Comparison of ENCODE assay signal across 8 cellular contexts in the genomic region with DNA sequence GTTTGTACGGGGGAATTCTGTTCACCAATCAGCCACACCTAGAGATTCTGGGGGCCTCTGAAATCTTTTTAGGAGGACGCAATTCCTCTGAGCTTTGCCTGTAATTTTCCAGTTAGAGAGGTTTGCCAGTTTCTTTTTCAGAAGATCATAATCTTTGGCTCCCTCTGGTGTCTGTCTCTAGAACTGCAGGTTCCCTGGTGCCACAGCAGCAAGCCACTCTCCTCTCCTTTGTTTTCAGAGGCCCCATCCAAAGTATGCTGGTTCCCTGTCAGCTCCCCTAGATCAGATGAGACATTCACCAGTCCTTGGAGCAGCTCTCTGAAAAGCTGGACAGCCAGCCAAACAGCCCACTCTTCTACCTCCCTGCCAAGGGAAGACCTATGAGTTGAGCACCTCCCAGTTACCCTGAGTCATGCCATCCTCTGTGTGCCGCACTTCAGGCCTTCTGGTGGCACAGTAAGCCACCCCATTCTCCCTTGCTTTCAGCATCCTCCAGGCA. TPM values are rescaled to one million over a fixed set of nuclear protein-coding genes. Genes with fewer than 3 reads are reported as not detected.
DNase-seq lines count a peak whose midpoint lies in the region; ATAC-seq and TF ChIP-seq lines count a peak whose summit lies in the region.

No MANE protein-coding gene starts in this region.

- 31 to 39% methylated on average over 3 of the region's 3 CpGs for WGBS in lung, 2 donors

- POLR2A ChIA-PET in HEK293T (lab: Yijun Ruan, JAX) = interaction anchor here (1.0 to 2.6 kb wide), 3 partner anchors 69 to 202 kb away, joined by 3 to 16 read pairs (median 9); a partner anchor contains a TSS

- peaks cover 0 to 3% of the 10 kb centered on the region in 2 donors for H3K4me1 ChIP-seq in lung (ENCODE audit: control insufficient read depth in 2 of 2, insufficient read depth in 2 of 2, low read length in 2 of 2)

- peak; percentile 56 for ATAC-seq in lung (ENCODE audit: insufficient read depth, low FRiP score)
- no peak for ATAC-seq in GM18909 (IDR thresholded peaks at IDR 0.05; ENCODE audit: poor library complexity, unreplicated experiment)

- H3K36me3 ChIP-seq in lung (ENCODE audit: control insufficient read depth in 2 of 2, insufficient read depth in 2 of 2, low read length in 2 of 2) = no peaks in the 10 kb centered on the region

- CTCF ChIA-PET in HEK293T (lab: Yijun Ruan, JAX) = interaction anchor here (0.6 to 2.2 kb wide), 12 partner anchors 11 to 324 kb away, joined by 3 to 59 read pairs (median 4); a partner anchor contains a TSS

- H3K4me3 ChIP-seq in lung = no peak overlapping the region

- peaks cover 0 to 5% of the 10 kb centered on the region in 2 donors for H3K9me3 ChIP-seq in lung (ENCODE audit: control insufficient read depth in 2 of 2, insufficient read depth in 1 of 2, low read length in 1 of 2)

- H3K27me3 ChIP-seq in lung (ENCODE audit: control insufficient read depth, insufficient read depth) = no peaks in the 10 kb centered on the region

- TF ChIP-seq CTCF in AG09319 (IDR thresholded peaks at IDR 0.05; ENCODE audit: low read depth, low read length) (peak; percentile 90), lung (IDR thresholded peaks at IDR 0.05; ENCODE audit: control extremely low read depth, extremely low read depth) (peak; percentile 97)

- H3K27ac ChIP-seq in lung (ENCODE audit: low read depth in 1 of 2, low read length in 1 of 2) = peak overlapping the region in 1 of 2 donors; percentile 5

- DNase-seq in AG09319 (ENCODE audit: extremely low read depth, low read depth) = peak; percentile 43
- peak; percentile 75 for DNase-seq in HEK293T (ENCODE audit: extremely low spot score)
- DNase-seq in NCI-H748 treated with DMSO at 0.1 percent for 48 hours (lab: John Stamatoyannopoulos, UW) = peak; percentile 69
- peak; percentile 42 to 47 for DNase-seq in activated CD8-positive, alpha-beta memory T cell treated with anti-CD3 and anti-CD28 coated beads for 1 hour (ENCODE audit: extremely low read depth in 1 of 2, low read depth in 1 of 2)
- peak; percentile 70 for DNase-seq in effector CD4-positive, alpha-beta T cell
- peak; percentile 74 for DNase-seq in lung (ENCODE audit: low spot score)
- DNase-seq in stimulated activated CD4-positive, alpha-beta T cell treated with anti-CD3 and anti-CD28 coated beads, TNF-alpha, amount 100 ng/mL, for 24 hours (ENCODE audit: low read depth in 3 of 3) = peak; percentile 27 to 62 (median 54)

TF ChIP-seq in HEK293T, 16 proteins besides CTCF, POLR2A, EP300 and RAD21:
- no peak for TF ChIP-seq ZNF384 (IDR thresholded peaks at IDR 0.05)
- TF ChIP-seq FOXM1 (IDR thresholded peaks at IDR 0.05; ENCODE audit: borderline replicate concordance) = no peak
- no peak for TF ChIP-seq FOXK2 (IDR thresholded peaks at IDR 0.05)
- no peak for TF ChIP-seq TARDBP (IDR thresholded peaks at IDR 0.05)
- no peak for TF ChIP-seq FOXA1 (IDR thresholded peaks at IDR 0.05)
- TF ChIP-seq L3MBTL2 (conservative IDR thresholded peaks at IDR 0.05) = no peak
- TF ChIP-seq, protein P1, sequence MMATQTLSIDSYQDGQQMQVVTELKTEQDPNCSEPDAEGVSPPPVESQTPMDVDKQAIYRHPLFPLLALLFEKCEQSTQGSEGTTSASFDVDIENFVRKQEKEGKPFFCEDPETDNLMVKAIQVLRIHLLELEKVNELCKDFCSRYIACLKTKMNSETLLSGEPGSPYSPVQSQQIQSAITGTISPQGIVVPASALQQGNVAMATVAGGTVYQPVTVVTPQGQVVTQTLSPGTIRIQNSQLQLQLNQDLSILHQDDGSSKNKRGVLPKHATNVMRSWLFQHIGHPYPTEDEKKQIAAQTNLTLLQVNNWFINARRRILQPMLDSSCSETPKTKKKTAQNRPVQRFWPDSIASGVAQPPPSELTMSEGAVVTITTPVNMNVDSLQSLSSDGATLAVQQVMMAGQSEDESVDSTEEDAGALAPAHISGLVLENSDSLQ (IDR thresholded peaks at IDR 0.05) = no peak
TF ChIP-seq in HEK293T: peak in this region for 0.

RNA-seq across cellular contexts. Expression of a gene that starts 36.1 kb away (rescaled TPM):
- total RNA-seq in lung = 1 to 10 TPM; 2.4 to 6.9 TPM
- 1 to 10 TPM; 3.0 to 3.6 TPM for polyA plus RNA-seq in lung
